10 cellular contexts compared by ENCODE assay signal in the genomic region with DNA sequence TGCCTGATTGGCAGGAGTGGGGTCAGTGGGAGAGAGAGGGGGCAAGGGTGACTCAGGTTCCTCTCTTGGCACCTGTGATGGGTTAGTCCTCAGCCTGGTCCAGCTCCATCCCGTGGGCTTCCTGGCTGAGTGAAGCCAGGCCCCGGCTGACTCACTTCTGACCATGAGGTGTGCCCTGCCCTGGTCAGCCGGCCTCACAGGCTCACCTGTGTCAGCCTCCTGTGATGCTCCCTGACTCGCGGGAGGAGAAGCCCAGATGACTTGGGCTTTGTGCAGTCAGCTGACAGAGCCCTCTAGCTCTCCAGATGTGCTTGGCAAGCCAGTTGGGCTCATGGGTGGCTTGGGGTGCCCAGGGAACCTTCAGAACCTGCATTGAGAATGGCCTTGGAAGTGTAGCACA. TPM values are rescaled to one million over a fixed set of nuclear protein-coding genes. Genes with fewer than 3 reads are reported as not detected.
A peak's percentile ranks its signal among the peaks of the same experiment; 100 is the strongest.
DNase-seq lines count a peak whose midpoint lies in the region; ATAC-seq and FAIRE-seq lines count a peak whose summit lies in the region.
"Had no signal": no experiment of that assay in that cellular context is flagged by ENCODE, and none has a peak within 500 bp of the region (broad histone marks: within the 10 kb centered on the region; RNA-seq: fewer than 3 reads in every experiment).

No MANE protein-coding gene starts in this region.

- FAIRE-seq in HTR-8/SVneo (lab: Jason Lieb, UNC), result no peak

- peaks cover 24% of the 10 kb centered on the region for H3K4me1 Mint-ChIP-seq in activated naive CD8-positive, alpha-beta T cell treated with anti-CD3 and anti-CD28 coated beads for 36 hours

- intact Hi-C loops in Right ventricle myocardium superior (cut with DNase I), result no loop called here
- intact Hi-C loops in cardiac septum (cut with DNase I), result no loop called here

- DNase-seq in Right ventricle myocardium superior (peak; percentile 22), cardiac septum (ENCODE audit: low spot score) (no peak), mesenteric fat pad (ENCODE audit: low spot score) (no peak), NCI-H1105 treated with DMSO at 0.1 percent for 48 hours (lab: John Stamatoyannopoulos, UW) (no peak), HTR-8/SVneo (ENCODE audit: insufficient read length, low spot score) (no peak)
- DNase-seq in activated naive CD8-positive, alpha-beta T cell treated with anti-CD3 and anti-CD28 coated beads for 36 hours, result peak; percentile 25
- peak; percentile 29 for DNase-seq in stimulated activated naive CD8-positive, alpha-beta T cell treated with anti-CD3 and anti-CD28 coated beads, Interleukin-15, Interleukin-2, amounts not matched to agents 100 U/mL and 50 U/mL, for 24 hours
- DNase-seq: NCI-H1436, SJCRH30 had no signal

- no peak overlapping the region for H3K4me3 Mint-ChIP-seq in activated naive CD8-positive, alpha-beta T cell treated with anti-CD3 and anti-CD28 coated beads for 36 hours

- H3K9me3 Mint-ChIP-seq in activated naive CD8-positive, alpha-beta T cell treated with anti-CD3 and anti-CD28 coated beads for 36 hours, result peaks cover 1% of the 10 kb centered on the region

- ATAC-seq in Right ventricle myocardium superior (ENCODE audit: poor library complexity), result no peak
- ATAC-seq in HG02938 (IDR thresholded peaks at IDR 0.05; ENCODE audit: unreplicated experiment), result peak; percentile 18
- peak; percentile 14 for ATAC-seq in stimulated activated naive CD8-positive, alpha-beta T cell treated with anti-CD3 and anti-CD28 coated beads, Interleukin-15, Interleukin-2, amounts not matched to agents 100 U/mL and 50 U/mL, for 24 hours

- H3K36me3 Mint-ChIP-seq in activated naive CD8-positive, alpha-beta T cell treated with anti-CD3 and anti-CD28 coated beads for 36 hours, result peaks cover 5% of the 10 kb centered on the region

- H3K27ac Mint-ChIP-seq in activated naive CD8-positive, alpha-beta T cell treated with anti-CD3 and anti-CD28 coated beads for 36 hours, result peak overlapping the region; percentile 89

- H3K27me3 Mint-ChIP-seq in activated naive CD8-positive, alpha-beta T cell treated with anti-CD3 and anti-CD28 coated beads for 36 hours, result no peaks in the 10 kb centered on the region

RNA-seq across cellular contexts. Expression of a gene that starts 16.0 kb away (rescaled TPM):
- 146 TPM for total RNA-seq in Right ventricle myocardium superior
- total RNA-seq in cardiac septum, result 115 TPM
- 100 to 1,000 TPM; 163 to 176 TPM for total RNA-seq in activated naive CD8-positive, alpha-beta T cell treated with anti-CD3 and anti-CD28 coated beads for 36 hours
- total RNA-seq in mesenteric fat pad, result 181 TPM

Comparison
In these comparisons a context has a peak if more than half of its experiments do, and no peak if none do; other contexts are left out.
1. DNase-seq: peak in Right ventricle myocardium superior (single experiment), activated naive CD8-positive, alpha-beta T cell treated with anti-CD3 and anti-CD28 coated beads for 36 hours (single experiment) and stimulated activated naive CD8-positive, alpha-beta T cell treated with anti-CD3 and anti-CD28 coated beads, Interleukin-15, Interleukin-2, amounts not matched to agents 100 U/mL and 50 U/mL, for 24 hours (single experiment); none in cardiac septum (single experiment), mesenteric fat pad (single experiment), NCI-H1105 treated with DMSO at 0.1 percent for 48 hours (single experiment) and HTR-8/SVneo (single experiment).